ENCODE assay signal across 8 cellular contexts in the genomic region with DNA sequence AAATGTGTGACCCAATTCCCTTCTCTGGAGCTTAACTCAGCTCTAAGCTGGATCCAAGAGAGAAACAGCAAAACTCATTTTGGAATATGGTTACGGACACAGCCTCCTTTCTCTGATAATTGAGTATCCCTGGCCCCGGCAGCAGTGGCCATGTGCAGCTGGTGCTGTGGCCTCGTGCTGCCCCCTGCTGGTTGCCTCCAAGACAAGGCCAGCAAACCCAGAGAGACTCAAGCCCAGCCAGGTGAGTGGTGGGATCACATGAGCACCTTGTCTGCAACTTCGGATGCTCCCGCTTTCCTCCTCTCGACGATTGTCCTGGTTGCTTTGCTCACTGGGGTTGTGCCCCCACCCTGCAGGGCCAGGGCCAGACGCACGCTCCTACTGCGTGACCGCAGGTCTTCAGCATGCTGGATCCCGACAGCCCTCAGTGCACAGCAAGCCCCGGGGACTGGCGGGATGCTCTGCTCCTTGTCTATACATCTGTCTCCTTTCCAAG. TPM values are rescaled to one million over a fixed set of nuclear protein-coding genes. Genes with fewer than 3 reads are reported as not detected.
DNase-seq lines count a peak whose midpoint lies in the region; ATAC-seq and TF ChIP-seq lines count a peak whose summit lies in the region.

No MANE protein-coding gene starts in this region.

- H3K27ac ChIP-seq in lower lobe of right lung: no peak overlapping the region

- peaks cover 26% of the 10 kb centered on the region for H3K27me3 Mint-ChIP-seq in activated CD4-positive, alpha-beta memory T cell treated with anti-CD3 and anti-CD28 coated beads for 36 hours

- POLR2A ChIA-PET in activated CD4-positive, alpha-beta memory T cell treated with anti-CD3 and anti-CD28 coated beads for 36 hours (lab: Charles Lee): no interaction called here

- no peaks in the 10 kb centered on the region for H3K27me3 ChIP-seq in lower lobe of right lung (ENCODE audit: low read depth)

- H3K4me1 ChIP-seq in lower lobe of right lung: peaks cover 11% of the 10 kb centered on the region

- H3K9me3 Mint-ChIP-seq in activated CD4-positive, alpha-beta memory T cell treated with anti-CD3 and anti-CD28 coated beads for 36 hours: no peaks in the 10 kb centered on the region

- no peaks in the 10 kb centered on the region for H3K9me3 ChIP-seq in lower lobe of right lung

- peak; percentile 86 for ATAC-seq in HG02885 (IDR thresholded peaks at IDR 0.05; ENCODE audit: poor library complexity, unreplicated experiment)
- ATAC-seq in lower lobe of right lung: peak; percentile 73 to 77

- TF ChIP-seq CTCF in GM12875 (IDR thresholded peaks at IDR 0.05; ENCODE audit: borderline replicate concordance, insufficient read depth, low read depth, low read length) (peak; percentile 90), lower lobe of right lung (IDR thresholded peaks at IDR 0.05) (peak; percentile 93)

- intact Hi-C loops in activated CD4-positive, alpha-beta memory T cell treated with anti-CD3 and anti-CD28 coated beads for 36 hours (cut with micrococcal nuclease): loop anchor here (1.0 to 2.0 kb wide), 3 partner anchors 151 to 392 kb away; no protein-coding TSS in a partner anchor
- intact Hi-C loops in lower lobe of right lung (cut with DNase I): no loop called here

- DNase-seq in A172 (ENCODE audit: low spot score) (peak; percentile 60), NCI-H345 (lab: John Stamatoyannopoulos, UW) (peak; percentile 81), ecto neural progenitor cell (ENCODE audit: low spot score) (peak; percentile 84), lower lobe of right lung (peak; percentile 87)
- peak; percentile 85 for DNase-seq in activated CD4-positive, alpha-beta memory T cell treated with anti-CD3 and anti-CD28 coated beads for 36 hours
- DNase-seq in stimulated activated CD8-positive, alpha-beta memory T cell treated with anti-CD3 and anti-CD28 coated beads, Interleukin-12 subunit alpha, Interleukin-12 subunit beta, amount 100 ng/mL, for 24 hours (ENCODE audit: extremely low read depth): peak; percentile 53

- CTCF ChIA-PET in activated CD4-positive, alpha-beta memory T cell treated with anti-CD3 and anti-CD28 coated beads for 36 hours (lab: Charles Lee): interaction anchor here (0.7 to 2.0 kb wide), 11 partner anchors 9 to 436 kb away, joined by 3 to 7 read pairs (median 4); a partner anchor contains a TSS

- H3K27ac Mint-ChIP-seq in activated CD4-positive, alpha-beta memory T cell treated with anti-CD3 and anti-CD28 coated beads for 36 hours: no peak overlapping the region

- H3K36me3 ChIP-seq in lower lobe of right lung: no peaks in the 10 kb centered on the region

- peaks cover 5% of the 10 kb centered on the region for H3K4me1 Mint-ChIP-seq in activated CD4-positive, alpha-beta memory T cell treated with anti-CD3 and anti-CD28 coated beads for 36 hours (ENCODE audit: low read depth)

- no peak overlapping the region for H3K4me3 Mint-ChIP-seq in activated CD4-positive, alpha-beta memory T cell treated with anti-CD3 and anti-CD28 coated beads for 36 hours

- H3K36me3 Mint-ChIP-seq in activated CD4-positive, alpha-beta memory T cell treated with anti-CD3 and anti-CD28 coated beads for 36 hours: no peaks in the 10 kb centered on the region

- no peak overlapping the region for H3K4me3 ChIP-seq in GM12875 (ENCODE audit: low read depth, low read length)
- no peak overlapping the region for H3K4me3 ChIP-seq in lower lobe of right lung

RNA-seq across cellular contexts. Expression of a gene that starts 19.4 kb away (rescaled TPM):
- total RNA-seq in A172 (2014; rRNA removed; shearing (Covaris generic)): 0.12 TPM in 1 of 2 replicates, not detected in the other
- total RNA-seq in activated CD4-positive, alpha-beta memory T cell treated with anti-CD3 and anti-CD28 coated beads for 36 hours: under 1 TPM in 1 of 2 experiments, not detected in 1; 0.33 TPM
- total RNA-seq in lower lobe of right lung: 630 TPM

Comparison
In these comparisons a context has a peak if more than half of its experiments do, and no peak if none do; other contexts are left out.
1. RNA of a gene that starts 19.4 kb away (total RNA-seq): 630 TPM in lower lobe of right lung (single experiment); 0.33 TPM in activated CD4-positive, alpha-beta memory T cell treated with anti-CD3 and anti-CD28 coated beads for 36 hours and 0.12 TPM in A172; every median in the first group is over 100 times any median in the second.
2. Peak in every context shown above with its lines, with median percentiles within 50 percentile points of each other: DNase-seq.